18 cellular contexts compared by ENCODE assay signal in the genomic region with DNA sequence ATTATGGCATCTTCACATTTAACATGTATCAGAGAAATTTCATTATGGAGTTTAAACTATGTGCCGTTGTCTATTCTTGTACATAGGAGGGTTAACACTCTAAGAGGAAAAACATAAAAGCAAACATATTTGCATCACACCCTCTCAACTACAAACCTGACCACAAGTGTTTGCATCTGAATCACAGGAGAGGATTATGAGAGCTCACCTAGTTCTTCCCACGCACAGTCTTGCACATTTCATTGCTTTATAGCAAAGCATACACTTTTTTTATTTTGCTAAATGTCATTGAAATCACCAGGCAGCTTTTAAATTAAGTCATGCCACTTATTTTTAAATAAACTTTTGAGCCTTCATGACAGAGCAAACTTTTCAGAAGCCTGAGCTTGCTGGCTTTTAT. TPM values are rescaled to one million over a fixed set of nuclear protein-coding genes. Genes with fewer than 3 reads are reported as not detected.
DNase-seq lines count a peak whose midpoint lies in the region; FAIRE-seq and TF ChIP-seq lines count a peak whose summit lies in the region.
"Had no signal": no experiment of that assay in that cellular context is flagged by ENCODE, and none has a peak within 500 bp of the region (broad histone marks: within the 10 kb centered on the region; RNA-seq: fewer than 3 reads in every experiment).

No MANE protein-coding gene starts in this region.

- H3K4me1 ChIP-seq in thymus (ENCODE audit: control insufficient read depth, insufficient read depth, low read length): peaks cover 14% of the 10 kb centered on the region

- TF ChIP-seq CTCF in bronchial epithelial cell (IDR thresholded peaks at IDR 0.05; ENCODE audit: insufficient read depth, low read length, severe bottlenecking) (no peak), coronary artery (IDR thresholded peaks at IDR 0.05) (no peak)

- H3K36me3 ChIP-seq in bronchial epithelial cell (ENCODE audit: control insufficient read depth, insufficient read depth, low read length): no peaks in the 10 kb centered on the region
- H3K36me3 ChIP-seq in thymus (ENCODE audit: control insufficient read depth, insufficient read depth): peaks cover 16% of the 10 kb centered on the region
- H3K36me3 ChIP-seq: cardiac muscle cell had no signal

- 8% methylated on average over 2 of the region's 2 CpGs for WGBS in thymus

- H3K4me3 ChIP-seq in bronchial epithelial cell (ENCODE audit: low read depth, low read length) (no peak overlapping the region), thymus (ENCODE audit: low read length) (peak overlapping the region; percentile 19), coronary artery (no peak overlapping the region)
- H3K4me3 ChIP-seq: cardiac muscle cell had no signal

- no peaks in the 10 kb centered on the region for H3K9me3 ChIP-seq in thymus (ENCODE audit: control insufficient read depth)

- peak overlapping the region; percentile 25 for H3K27ac ChIP-seq in thymus (ENCODE audit: low read depth)
- H3K27ac ChIP-seq in coronary artery: no peak overlapping the region
- H3K27ac ChIP-seq: cardiac muscle cell, RWPE1 had no signal

- H3K27me3 ChIP-seq in bronchial epithelial cell (ENCODE audit: control insufficient read depth, insufficient read depth, low read length): no peaks in the 10 kb centered on the region
- no peaks in the 10 kb centered on the region for H3K27me3 ChIP-seq in thymus (ENCODE audit: control insufficient read depth, insufficient read depth)
- H3K27me3 ChIP-seq: cardiac muscle cell had no signal

- DNase-seq in stimulated activated CD4-positive, alpha-beta T cell treated with anti-CD3 and anti-CD28 coated beads, Interleukin-4, amount 100 ng/mL, for 24 hours: peak; percentile 65
- DNase-seq in stimulated activated CD4-positive, alpha-beta T cell treated with anti-CD3 and anti-CD28 coated beads, Interleukin-2, amount 100 ng/mL, for 48 hours: no peak
- DNase-seq in T-helper 22 cell (ENCODE audit: low read depth): peak; percentile 24
- DNase-seq in bronchial epithelial cell (ENCODE audit: low read depth): peak; percentile 19
- no peak for DNase-seq in HK-2 (ENCODE audit: unreplicated experiment)
- DNase-seq in coronary artery (ENCODE audit: low spot score): no peak
- DNase-seq in SIG-M5 treated with dmso at 0.1 percent for 504 hours (lab: John Stamatoyannopoulos, UW; ENCODE audit: unreplicated experiment): no peak
- DNase-seq: AML-193, EL, KBM-7, kidney had no signal

- no peak for FAIRE-seq in bronchial epithelial cell (lab: Jason Lieb, UNC)
- FAIRE-seq: endothelial cell of umbilical vein, GM12891, H1, kidney had no signal

RNA-seq across cellular contexts. Expression of a gene that starts 12.5 kb away (rescaled TPM):
- not detected in 2 replicates for total RNA-seq in bronchial epithelial cell
- polyA plus RNA-seq in thymus: 43.6 TPM
- total RNA-seq: cardiac muscle cell, endothelial cell of umbilical vein, H1, pulmonary artery endothelial cell had no signal
- polyA plus RNA-seq: cardiac muscle cell, endothelial cell of umbilical vein, H1 had no signal

Comparison
In these comparisons a context has a peak if more than half of its experiments do, and no peak if none do; other contexts are left out.
1. DNase-seq: peak in stimulated activated CD4-positive, alpha-beta T cell treated with anti-CD3 and anti-CD28 coated beads, Interleukin-4, amount 100 ng/mL, for 24 hours (single experiment), T-helper 22 cell (single experiment) and bronchial epithelial cell (single experiment); none in stimulated activated CD4-positive, alpha-beta T cell treated with anti-CD3 and anti-CD28 coated beads, Interleukin-2, amount 100 ng/mL, for 48 hours (0 of 2), HK-2 (single experiment), coronary artery (single experiment) and SIG-M5 treated with dmso at 0.1 percent for 504 hours (single experiment).